ENCODE assay signal across 1 cellular context in genomic region chr10:124721295-124722052, GRCh38.
TF ChIP-seq lines count a peak whose summit lies in the region.

No MANE protein-coding gene starts in this region.

TF ChIP-seq in GM23338, 12 proteins besides CTCF, POLR2A, EP300 and RAD21 (continued from another document):
- TF ChIP-seq, protein P1, sequence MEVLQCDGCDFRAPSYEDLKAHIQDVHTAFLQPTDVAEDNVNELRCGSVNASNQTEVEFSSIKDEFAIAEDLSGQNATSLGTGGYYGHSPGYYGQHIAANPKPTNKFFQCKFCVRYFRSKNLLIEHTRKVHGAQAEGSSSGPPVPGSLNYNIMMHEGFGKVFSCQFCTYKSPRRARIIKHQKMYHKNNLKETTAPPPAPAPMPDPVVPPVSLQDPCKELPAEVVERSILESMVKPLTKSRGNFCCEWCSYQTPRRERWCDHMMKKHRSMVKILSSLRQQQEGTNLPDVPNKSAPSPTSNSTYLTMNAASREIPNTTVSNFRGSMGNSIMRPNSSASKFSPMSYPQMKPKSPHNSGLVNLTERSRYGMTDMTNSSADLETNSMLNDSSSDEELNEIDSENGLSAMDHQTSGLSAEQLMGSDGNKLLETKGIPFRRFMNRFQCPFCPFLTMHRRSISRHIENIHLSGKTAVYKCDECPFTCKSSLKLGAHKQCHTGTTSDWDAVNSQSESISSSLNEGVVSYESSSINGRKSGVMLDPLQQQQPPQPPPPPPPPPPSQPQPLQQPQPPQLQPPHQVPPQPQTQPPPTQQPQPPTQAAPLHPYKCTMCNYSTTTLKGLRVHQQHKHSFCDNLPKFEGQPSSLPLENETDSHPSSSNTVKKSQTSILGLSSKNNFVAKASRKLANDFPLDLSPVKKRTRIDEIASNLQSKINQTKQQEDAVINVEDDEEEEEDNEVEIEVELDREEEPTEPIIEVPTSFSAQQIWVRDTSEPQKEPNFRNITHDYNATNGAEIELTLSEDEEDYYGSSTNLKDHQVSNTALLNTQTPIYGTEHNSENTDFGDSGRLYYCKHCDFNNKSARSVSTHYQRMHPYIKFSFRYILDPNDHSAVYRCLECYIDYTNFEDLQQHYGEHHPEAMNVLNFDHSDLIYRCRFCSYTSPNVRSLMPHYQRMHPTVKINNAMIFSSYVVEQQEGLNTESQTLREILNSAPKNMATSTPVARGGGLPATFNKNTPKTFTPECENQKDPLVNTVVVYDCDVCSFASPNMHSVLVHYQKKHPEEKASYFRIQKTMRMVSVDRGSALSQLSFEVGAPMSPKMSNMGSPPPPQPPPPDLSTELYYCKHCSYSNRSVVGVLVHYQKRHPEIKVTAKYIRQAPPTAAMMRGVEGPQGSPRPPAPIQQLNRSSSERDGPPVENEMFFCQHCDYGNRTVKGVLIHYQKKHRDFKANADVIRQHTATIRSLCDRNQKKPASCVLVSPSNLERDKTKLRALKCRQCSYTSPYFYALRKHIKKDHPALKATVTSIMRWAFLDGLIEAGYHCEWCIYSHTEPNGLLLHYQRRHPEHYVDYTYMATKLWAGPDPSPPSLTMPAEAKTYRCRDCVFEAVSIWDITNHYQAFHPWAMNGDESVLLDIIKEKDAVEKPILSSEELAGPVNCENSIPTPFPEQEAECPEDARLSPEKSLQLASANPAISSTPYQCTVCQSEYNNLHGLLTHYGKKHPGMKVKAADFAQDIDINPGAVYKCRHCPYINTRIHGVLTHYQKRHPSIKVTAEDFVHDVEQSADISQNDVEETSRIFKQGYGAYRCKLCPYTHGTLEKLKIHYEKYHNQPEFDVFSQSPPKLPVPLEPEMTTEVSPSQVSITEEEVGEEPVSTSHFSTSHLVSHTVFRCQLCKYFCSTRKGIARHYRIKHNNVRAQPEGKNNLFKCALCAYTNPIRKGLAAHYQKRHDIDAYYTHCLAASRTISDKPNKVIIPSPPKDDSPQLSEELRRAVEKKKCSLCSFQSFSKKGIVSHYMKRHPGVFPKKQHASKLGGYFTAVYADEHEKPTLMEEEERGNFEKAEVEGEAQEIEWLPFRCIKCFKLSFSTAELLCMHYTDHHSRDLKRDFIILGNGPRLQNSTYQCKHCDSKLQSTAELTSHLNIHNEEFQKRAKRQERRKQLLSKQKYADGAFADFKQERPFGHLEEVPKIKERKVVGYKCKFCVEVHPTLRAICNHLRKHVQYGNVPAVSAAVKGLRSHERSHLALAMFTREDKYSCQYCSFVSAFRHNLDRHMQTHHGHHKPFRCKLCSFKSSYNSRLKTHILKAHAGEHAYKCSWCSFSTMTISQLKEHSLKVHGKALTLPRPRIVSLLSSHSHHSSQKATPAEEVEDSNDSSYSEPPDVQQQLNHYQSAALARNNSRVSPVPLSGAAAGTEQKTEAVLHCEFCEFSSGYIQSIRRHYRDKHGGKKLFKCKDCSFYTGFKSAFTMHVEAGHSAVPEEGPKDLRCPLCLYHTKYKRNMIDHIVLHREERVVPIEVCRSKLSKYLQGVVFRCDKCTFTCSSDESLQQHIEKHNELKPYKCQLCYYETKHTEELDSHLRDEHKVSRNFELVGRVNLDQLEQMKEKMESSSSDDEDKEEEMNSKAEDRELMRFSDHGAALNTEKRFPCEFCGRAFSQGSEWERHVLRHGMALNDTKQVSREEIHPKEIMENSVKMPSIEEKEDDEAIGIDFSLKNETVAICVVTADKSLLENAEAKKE (CRISPR knock-in tag; IDR thresholded peaks at IDR 0.05), result no peak
- TF ChIP-seq ETS1 (IDR thresholded peaks at IDR 0.05) (no peak), EZH2 (IDR thresholded peaks at IDR 0.05; ENCODE audit: low read depth, unreplicated experiment) (no peak), ZNF331 (CRISPR knock-in tag; IDR thresholded peaks at IDR 0.05; ENCODE audit: low read depth) (no peak), POLR2AphosphoS5 (IDR thresholded peaks at IDR 0.05; ENCODE audit: low read depth) (no peak)
